In genomic region chr11:68783216-68783821, GRCh38 we compare ENCODE assay signal across 17 cellular contexts. TPM values are rescaled to one million over a fixed set of nuclear protein-coding genes. Genes with fewer than 3 reads are reported as not detected.
DNase-seq lines count a peak whose midpoint lies in the region; ATAC-seq and TF ChIP-seq lines count a peak whose summit lies in the region.
"Had no signal": no experiment of that assay in that cellular context is flagged by ENCODE, and none has a peak within 500 bp of the region (broad histone marks: within the 10 kb centered on the region; RNA-seq: fewer than 3 reads in every experiment).

No MANE protein-coding gene starts in this region.

- TF ChIP-seq CTCF in WTC11 (IDR thresholded peaks at IDR 0.05) (no peak), heart right ventricle (IDR thresholded peaks at IDR 0.05) (no peak)

- POLR2A ChIA-PET in WTC11 (lab: Charles Lee) = no interaction called here

- peaks cover 22% of the 10 kb centered on the region for H3K36me3 Mint-ChIP-seq in WTC11

- H3K4me3 ChIP-seq in heart right ventricle = no peak overlapping the region
- H3K4me3 ChIP-seq in right cardiac atrium (ENCODE audit: low read length) = no peak overlapping the region
- H3K4me3 ChIP-seq: A549, HAP-1 had no signal

- intact Hi-C loops in Right ventricle myocardium inferior (cut with DNase I) (loop anchor here (2.0 kb wide), 1 partner anchor 55 kb away; no protein-coding TSS in a partner anchor), cardiac septum (cut with DNase I) (no loop called here), heart right ventricle (cut with DNase I) (loop anchor here in 4 of 10 donors (5.0 to 10.0 kb wide), 3 partner anchors 54 to 71 kb away; partner anchors contain the start of gene CPT1A (in 2 of the 4)), right cardiac atrium (cut with DNase I) (no loop called here)

- H3K4me1 ChIP-seq in heart right ventricle (peaks cover 0 to 32% (median 13%) of the 10 kb centered on the region in 9 donors), right cardiac atrium (ENCODE audit: control insufficient read depth, insufficient read depth, low read length) (no peaks in the 10 kb centered on the region)
- H3K4me1 ChIP-seq: A549, HAP-1 had no signal

- H3K36me3 ChIP-seq in heart right ventricle = peaks cover 0 to 100% (median 48%) of the 10 kb centered on the region in 9 donors

- CTCF ChIA-PET in WTC11 (lab: Charles Lee) = interaction anchor here (1.2 kb wide), 1 partner anchor 15 kb away, joined by 3 read pairs; no protein-coding TSS in a partner anchor

- ATAC-seq in Right ventricle myocardium inferior (peak; percentile 79), WTC11 (no peak), heart right ventricle (peak; percentile 77 to 94 (median 82)), right cardiac atrium (peak; percentile 58 to 77), left lobe of liver (no peak)
- ATAC-seq: CD8-positive, alpha-beta T cell had no signal

- H3K4me3 Mint-ChIP-seq in WTC11 = no peak overlapping the region
- H3K4me3 Mint-ChIP-seq: CD8-positive, alpha-beta T cell had no signal

- no peaks in the 10 kb centered on the region for H3K9me3 ChIP-seq in heart right ventricle
- H3K9me3 ChIP-seq in right cardiac atrium (ENCODE audit: control insufficient read depth, low read length) = no peaks in the 10 kb centered on the region
- H3K9me3 ChIP-seq: A549, HAP-1 had no signal

- no peaks in the 10 kb centered on the region for H3K9me3 Mint-ChIP-seq in WTC11
- H3K9me3 Mint-ChIP-seq: CD8-positive, alpha-beta T cell had no signal

- H3K27me3 Mint-ChIP-seq in WTC11 (ENCODE audit: low read depth) = no peaks in the 10 kb centered on the region

- 44 to 70% methylated on average over 16 of the region's 16 CpGs for WGBS in heart right ventricle, 2 donors
- WGBS in right cardiac atrium = 70% methylated on average over 16 of the region's 16 CpGs

- H3K4me1 Mint-ChIP-seq in WTC11 = peaks cover 9% of the 10 kb centered on the region

- H3K27me3 ChIP-seq in heart right ventricle = no peaks in the 10 kb centered on the region
- H3K27me3 ChIP-seq in right cardiac atrium (ENCODE audit: control insufficient read depth, insufficient read depth) = no peaks in the 10 kb centered on the region

- peak overlapping the region; percentile 45; the same call in 1 of the 2 replicates for H3K27ac Mint-ChIP-seq in WTC11
- H3K27ac Mint-ChIP-seq: CD8-positive, alpha-beta T cell had no signal

- H3K27ac ChIP-seq in heart right ventricle = peak overlapping the region in 1 of 10 donors; percentile 30
- H3K27ac ChIP-seq in right cardiac atrium (ENCODE audit: low read length) = peak overlapping the region; percentile 37
- H3K27ac ChIP-seq: 22Rv1, A549, C4-2B had no signal

- no peak for DNase-seq in Right ventricle myocardium inferior (ENCODE audit: missing footprints)
- no peak for DNase-seq in cardiac septum (ENCODE audit: low spot score)
- DNase-seq in WTC11 (ENCODE audit: low spot score) = no peak
- peak; percentile 67 to 70 for DNase-seq in heart right ventricle
- peak; percentile 34 to 79 (median 78) for DNase-seq in right cardiac atrium
- DNase-seq in NCI-H1417 (lab: John Stamatoyannopoulos, UW) = no peak
- no peak for DNase-seq in left lobe of liver (ENCODE audit: low spot score)
- DNase-seq in activated T-cell treated with anti-CD3 and anti-CD28 coated beads, Interleukin-2, amount 50 U/mL, for 1 hour = no peak
- DNase-seq: AML-193; Calu3; CD8-positive, alpha-beta T cell; DMS79 treated with DMSO at 0.1 percent for 48 hours; GF-D8 had no signal

TF ChIP-seq in WTC11, 78 proteins besides CTCF, POLR2A, EP300 and RAD21:
- TF ChIP-seq CREB1 (CRISPR knock-in tag; IDR thresholded peaks at IDR 0.05) = no peak
- no peak for TF ChIP-seq E2F4 (CRISPR knock-in tag; IDR thresholded peaks at IDR 0.05; ENCODE audit: borderline replicate concordance, low read depth)
- TF ChIP-seq MAX (CRISPR knock-in tag; IDR thresholded peaks at IDR 0.05) = no peak

RNA-seq across cellular contexts. Expression of gene TESMIN, which starts 32.0 kb away (rescaled TPM):
- total RNA-seq in Right ventricle myocardium inferior (0.27 TPM), cardiac septum (0.46 TPM), WTC11 (2021) (78.8 to 91.9 TPM (median 85.6 TPM) in 3 replicates), heart right ventricle (1 to 10 TPM in 3 of 10 donors, under 1 TPM in 6, not detected in 1; 0.30 to 2.6 (median 0.64) TPM), right cardiac atrium (1 to 10 TPM in 1 of 4 donors, under 1 TPM in 3; 0.44 to 1.0 (median 0.90) TPM), left lobe of liver (0.70 TPM)
- polyA plus RNA-seq in heart right ventricle (under 1 TPM in 1 of 2 donors, not detected in 1; 0.13 TPM), right cardiac atrium (0.38 TPM)

RNA-seq across cellular contexts. Expression of gene CPT1A, which starts 58.4 kb away (rescaled TPM):
- total RNA-seq in Right ventricle myocardium inferior = 83.3 TPM
- total RNA-seq in cardiac septum = 37.6 TPM
- 18.4 to 28.1 TPM (median 20.3 TPM) in 3 replicates for total RNA-seq in WTC11 (2021)
- total RNA-seq in heart right ventricle = 10 to 100 TPM; 28.8 to 84.4 (median 48.3) TPM
- polyA plus RNA-seq in heart right ventricle = 10 to 100 TPM; 18.8 to 22.8 TPM
- total RNA-seq in right cardiac atrium = 10 to 100 TPM; 33.2 to 63.5 (median 47.3) TPM
- 22.4 TPM for polyA plus RNA-seq in right cardiac atrium
- 56.6 TPM for total RNA-seq in left lobe of liver

Comparison
In these comparisons a context has a peak if more than half of its experiments do, and no peak if none do; other contexts are left out.
1. DNase-seq: peak in heart right ventricle (2 of 2) and right cardiac atrium (3 of 3); none in Right ventricle myocardium inferior (single experiment), cardiac septum (single experiment), WTC11 (single experiment), NCI-H1417 (0 of 3), left lobe of liver (single experiment) and activated T-cell treated with anti-CD3 and anti-CD28 coated beads, Interleukin-2, amount 50 U/mL, for 1 hour (single experiment).
2. ATAC-seq: peak in Right ventricle myocardium inferior (single experiment), heart right ventricle (8 of 8) and right cardiac atrium (2 of 2); none in WTC11 (single experiment) and left lobe of liver (single experiment).
3. RNA of gene TESMIN, which starts 32.0 kb away (total RNA-seq): 78.8 to 91.9 TPM in WTC11; 0.44 to 1.0 TPM in right cardiac atrium, 0.70 TPM in left lobe of liver (single experiment), 0.30 to 2.6 TPM in heart right ventricle, 0.46 TPM in cardiac septum (single experiment) and 0.27 TPM in Right ventricle myocardium inferior (single experiment); every median in the first group is over 10 times any median in the second.